ENCODE assay signal across 14 cellular contexts in the genomic region with DNA sequence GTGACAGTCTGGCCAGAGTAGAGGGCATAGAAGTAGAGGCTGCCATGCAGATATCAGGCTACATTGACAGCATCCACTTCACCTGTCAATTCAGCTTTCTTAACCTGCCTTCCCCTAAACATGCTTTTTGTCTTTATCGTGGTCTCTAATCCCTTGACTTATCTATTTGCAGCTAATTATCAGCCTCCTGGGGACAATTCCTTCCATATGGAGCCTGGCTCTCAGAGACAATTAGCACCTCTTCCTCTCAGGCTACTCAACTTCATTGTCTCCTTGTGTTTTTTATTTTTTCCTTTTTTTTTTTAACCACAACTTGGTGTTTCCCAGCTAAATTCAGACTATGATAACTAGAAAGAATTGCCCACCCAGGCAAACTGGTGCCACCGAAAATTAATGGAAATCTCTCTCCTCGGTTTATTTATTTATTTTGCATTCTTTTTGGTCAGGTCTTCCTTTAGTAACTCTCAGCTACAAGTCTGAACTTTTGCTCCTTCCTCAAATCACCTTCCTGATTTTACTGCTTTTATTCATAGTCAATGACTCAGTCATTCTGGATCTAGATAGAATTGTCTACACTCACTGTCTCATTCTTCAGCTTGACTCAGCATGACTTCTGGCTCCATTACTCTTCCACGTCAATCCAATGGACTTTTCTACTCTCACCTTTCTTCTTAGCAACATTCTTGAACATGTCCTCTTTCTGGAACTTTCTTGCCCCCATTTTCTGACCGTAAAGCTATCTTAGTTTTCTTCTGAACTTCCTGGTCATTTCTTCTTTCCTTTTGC.
DNase-seq lines count a peak whose midpoint lies in the region; ATAC-seq and TF ChIP-seq lines count a peak whose summit lies in the region.
"Had no signal": no experiment of that assay in that cellular context is flagged by ENCODE, and none has a peak within 500 bp of the region (broad histone marks: within the 10 kb centered on the region; RNA-seq: fewer than 3 reads in every experiment).

No MANE protein-coding gene starts in this region.

- no peak overlapping the region for H2BK15ac ChIP-seq in mesendoderm (replicated peaks; ENCODE audit: low read depth)

- no peak overlapping the region for H4K8ac ChIP-seq in mesendoderm (ENCODE audit: low read depth, low read length)

- H3K4me1 Mint-ChIP-seq in stimulated activated effector memory CD8-positive, alpha-beta T cell treated with anti-CD3 and anti-CD28 coated beads, Interleukin-12 subunit alpha, Interleukin-12 subunit beta, amount 100 ng/mL, for 72 hours: no peaks in the 10 kb centered on the region

- no peak overlapping the region for H2BK120ac ChIP-seq in mesendoderm (ENCODE audit: low read depth, low read length)

- no peak overlapping the region for H2BK5ac ChIP-seq in mesendoderm (ENCODE audit: low read length)

- peaks cover 16% of the 10 kb centered on the region for H3K9me3 Mint-ChIP-seq in stimulated activated effector memory CD8-positive, alpha-beta T cell treated with anti-CD3 and anti-CD28 coated beads, Interleukin-12 subunit alpha, Interleukin-12 subunit beta, amount 100 ng/mL, for 72 hours
- H3K9me3 Mint-ChIP-seq: GM23338 had no signal

- no peaks in the 10 kb centered on the region for H3K36me3 Mint-ChIP-seq in stimulated activated effector memory CD8-positive, alpha-beta T cell treated with anti-CD3 and anti-CD28 coated beads, Interleukin-12 subunit alpha, Interleukin-12 subunit beta, amount 100 ng/mL, for 72 hours

- peak; percentile 94 for DNase-seq in ELR (ENCODE audit: low read depth)
- DNase-seq in NOMO-1 treated with DMSO at 0.1 percent for 48 hours (lab: John Stamatoyannopoulos, UW; ENCODE audit: unreplicated experiment): peak; percentile 75
- peak; percentile 69 for DNase-seq in brain microvascular endothelial cell
- peak; percentile 94 for DNase-seq in mesendoderm
- no peak for DNase-seq in nucleus accumbens (lab: John Stamatoyannopoulos, UW)
- DNase-seq in effector CD4-positive, alpha-beta T cell: no peak
- no peak for DNase-seq in stimulated activated effector memory CD8-positive, alpha-beta T cell treated with anti-CD3 and anti-CD28 coated beads, Interleukin-12 subunit alpha, Interleukin-12 subunit beta, amount 100 ng/mL, for 72 hours (ENCODE audit: low spot score in 2 of 2)
- DNase-seq in suprapubic skin (ENCODE audit: low spot score in 2 of 2): no peak
- DNase-seq: activated CD4-positive, CD25-positive, alpha-beta regulatory T cell; activated T-cell treated with anti-CD3 and anti-CD28 coated beads, Interleukin-2, amount 50 U/mL, for 1 hour; NCI-H2081; RPMI8226; stimulated activated CD4-positive, alpha-beta T cell treated with anti-CD3 and anti-CD28 coated beads, Interleukin-15, amount 100 ng/mL, for 24 hours had no signal

- H3K27ac ChIP-seq in brain microvascular endothelial cell (peak overlapping the region; percentile 67), mesendoderm (ENCODE audit: low read depth, low read length) (no peak overlapping the region), suprapubic skin (no peak overlapping the region)

- no peaks in the 10 kb centered on the region for H3K9me3 ChIP-seq in suprapubic skin

- in situ Hi-C loops in brain microvascular endothelial cell (cut with HindIII; ENCODE audit: low pct_ligation_motif_present, low sequenced_read_pairs): no loop called here

- no peak for ATAC-seq in stimulated activated effector memory CD8-positive, alpha-beta T cell treated with anti-CD3 and anti-CD28 coated beads, Interleukin-12 subunit alpha, Interleukin-12 subunit beta, amount 100 ng/mL, for 72 hours
- ATAC-seq: GM23338 had no signal

- no peaks in the 10 kb centered on the region for H3K79me1 ChIP-seq in mesendoderm (ENCODE audit: low read length)

- no CpG with 5 or more reads among the region's 5 CpGs for WGBS in mesendoderm (ENCODE audit: extremely low coverage, insufficient coverage, low lambda C conversion rate)
- 65% methylated on average over 5 of the region's 5 CpGs for WGBS in suprapubic skin

- no peak overlapping the region for H3K9ac ChIP-seq in mesendoderm (ENCODE audit: low read length)

- TF ChIP-seq EP300 in suprapubic skin (IDR thresholded peaks at IDR 0.05): no peak

- no peak overlapping the region for H3K4me3 Mint-ChIP-seq in stimulated activated effector memory CD8-positive, alpha-beta T cell treated with anti-CD3 and anti-CD28 coated beads, Interleukin-12 subunit alpha, Interleukin-12 subunit beta, amount 100 ng/mL, for 72 hours
- H3K4me3 Mint-ChIP-seq: GM23338 had no signal

- no peak overlapping the region for H2AK5ac ChIP-seq in mesendoderm (ENCODE audit: low read length)

- no peak overlapping the region for H3K4me2 ChIP-seq in mesendoderm (ENCODE audit: low read length)
- H3K4me2 ChIP-seq: GM23338 had no signal

- H3K18ac ChIP-seq in mesendoderm (ENCODE audit: low read length): no peak overlapping the region

- H3K4me3 ChIP-seq in brain microvascular endothelial cell (ENCODE audit: low read depth, low read length): no peak overlapping the region
- H3K4me3 ChIP-seq in mesendoderm (ENCODE audit: low read length): no peak overlapping the region
- H3K4me3 ChIP-seq in suprapubic skin: no peak overlapping the region
- H3K4me3 ChIP-seq: GM23338 had no signal

- no peak overlapping the region for H3K27ac Mint-ChIP-seq in stimulated activated effector memory CD8-positive, alpha-beta T cell treated with anti-CD3 and anti-CD28 coated beads, Interleukin-12 subunit alpha, Interleukin-12 subunit beta, amount 100 ng/mL, for 72 hours
- H3K27ac Mint-ChIP-seq: GM23338 had no signal

- H3K79me2 ChIP-seq in mesendoderm (ENCODE audit: control insufficient read depth, insufficient read depth, low read length): no peaks in the 10 kb centered on the region

- no peak overlapping the region for H3K4ac ChIP-seq in mesendoderm (ENCODE audit: low read depth, low read length)

- no peaks in the 10 kb centered on the region for H3K36me3 ChIP-seq in brain microvascular endothelial cell (replicated peaks)
- no peaks in the 10 kb centered on the region for H3K36me3 ChIP-seq in mesendoderm (ENCODE audit: control insufficient read depth, insufficient read depth, low read length)
- H3K36me3 ChIP-seq in suprapubic skin: no peaks in the 10 kb centered on the region

- H3K27me3 ChIP-seq in brain microvascular endothelial cell (replicated peaks): no peaks in the 10 kb centered on the region
- H3K27me3 ChIP-seq in mesendoderm (ENCODE audit: insufficient read depth, low read length, poor library complexity): peaks cover 4% of the 10 kb centered on the region
- H3K27me3 ChIP-seq in suprapubic skin: no peaks in the 10 kb centered on the region

- no peak overlapping the region for H3K56ac ChIP-seq in mesendoderm (ENCODE audit: low read length)

- H3K23ac ChIP-seq in mesendoderm (ENCODE audit: low read length): no peak overlapping the region

- no peak for TF ChIP-seq POLR2A in suprapubic skin (IDR thresholded peaks at IDR 0.05)

- H3K4me1 ChIP-seq in mesendoderm (ENCODE audit: control insufficient read depth, low read depth, low read length) (peaks cover 5% of the 10 kb centered on the region), suprapubic skin (no peaks in the 10 kb centered on the region)

- no peak overlapping the region for H4K5ac ChIP-seq in mesendoderm (ENCODE audit: low read length)

- no peak for TF ChIP-seq CTCF in brain microvascular endothelial cell (IDR thresholded peaks at IDR 0.05; ENCODE audit: low read depth, low read length, missing control alignments)
- no peak for TF ChIP-seq CTCF in suprapubic skin (IDR thresholded peaks at IDR 0.05)

Comparison
In these comparisons a context has a peak if more than half of its experiments do, and no peak if none do; other contexts are left out.
1. DNase-seq: peak in ELR (single experiment), NOMO-1 treated with DMSO at 0.1 percent for 48 hours (single experiment), brain microvascular endothelial cell (single experiment) and mesendoderm (single experiment); none in nucleus accumbens (0 of 56), effector CD4-positive, alpha-beta T cell (single experiment), stimulated activated effector memory CD8-positive, alpha-beta T cell treated with anti-CD3 and anti-CD28 coated beads, Interleukin-12 subunit alpha, Interleukin-12 subunit beta, amount 100 ng/mL, for 72 hours (0 of 2) and suprapubic skin (0 of 2).